8 cellular contexts compared by ENCODE assay signal in the genomic region with DNA sequence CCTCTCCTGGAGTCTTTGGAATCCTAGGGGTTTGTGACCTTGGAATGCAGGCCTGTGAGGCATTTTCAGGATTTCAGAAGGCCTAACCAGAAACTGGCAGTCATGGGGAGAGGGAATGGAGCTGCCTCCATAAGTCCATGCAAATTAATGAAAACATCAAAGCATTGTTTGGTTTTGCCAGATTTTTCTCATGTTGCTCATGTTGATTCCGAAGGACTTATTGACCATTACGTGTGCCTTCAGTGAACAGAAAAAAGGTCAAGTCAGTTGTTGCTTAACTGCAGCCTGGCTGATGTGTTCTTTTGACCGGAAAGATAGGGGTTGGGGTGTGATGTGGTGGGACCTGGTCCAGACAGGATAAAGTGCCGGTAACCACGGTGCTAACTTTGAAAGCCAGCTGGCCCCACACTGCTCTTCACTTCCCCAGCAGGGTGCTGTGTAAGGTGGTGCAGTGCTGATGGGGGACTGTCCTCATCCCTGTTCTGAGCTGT. TPM values are rescaled to one million over a fixed set of nuclear protein-coding genes. Genes with fewer than 3 reads are reported as not detected.
DNase-seq lines count a peak whose midpoint lies in the region; ATAC-seq and TF ChIP-seq lines count a peak whose summit lies in the region.

No MANE protein-coding gene starts in this region.

- H3K4me1 ChIP-seq in tibial artery = peaks cover 0 to 47% (median 40%) of the 10 kb centered on the region in 4 donors

- intact Hi-C loops in tibial artery (cut with DNase I; ENCODE audit: low total_unique reads) = no loop called here

- H3K27me3 ChIP-seq in tibial artery = no peaks in the 10 kb centered on the region

- ATAC-seq in left lobe of liver (peak; percentile 86), HG02571 (IDR thresholded peaks at IDR 0.05; ENCODE audit: unreplicated experiment) (no peak), GM18511 (IDR thresholded peaks at IDR 0.05; ENCODE audit: unreplicated experiment) (no peak)

- H3K4me3 ChIP-seq in choroid plexus epithelial cell (ENCODE audit: low read depth, low read length) = no peak overlapping the region
- no peak overlapping the region for H3K4me3 ChIP-seq in tibial artery

- H3K36me3 ChIP-seq in tibial artery = peaks cover 0 to 12% (median 6%) of the 10 kb centered on the region in 3 donors

- no peaks in the 10 kb centered on the region for H3K9me3 ChIP-seq in tibial artery

- peak; percentile 28 for DNase-seq in HT1080 (ENCODE audit: low read depth)
- peak; percentile 94 for DNase-seq in choroid plexus epithelial cell (ENCODE audit: low read depth)
- peak; percentile 83 for DNase-seq in left lobe of liver (ENCODE audit: low spot score)
- peak; percentile 44 to 67 for DNase-seq in tibial artery
- DNase-seq in amygdala (lab: John Stamatoyannopoulos, UW) = no peak
- DNase-seq in DMS53 (lab: John Stamatoyannopoulos, UW) = no peak

- TF ChIP-seq CTCF in choroid plexus epithelial cell (conservative IDR thresholded peaks at IDR 0.05; ENCODE audit: low read depth, low read length) (no peak), tibial artery (IDR thresholded peaks at IDR 0.05) (no peak)

- peak overlapping the region; percentile 63 to 70 for H3K27ac ChIP-seq in tibial artery

RNA-seq across cellular contexts. Expression of a gene that starts 3.6 kb away (rescaled TPM):
- total RNA-seq in HT1080 (2014; rRNA removed; shearing (Covaris generic)) = not detected in 2 replicates
- not detected in 2 replicates for polyA plus RNA-seq in HT1080 (2015; cell fraction: cytosol; rRNA removed)
- not detected in 2 replicates for polyA plus RNA-seq in HT1080 (2015; cell fraction: nucleus; rRNA removed)
- total RNA-seq in left lobe of liver = not detected

RNA-seq across cellular contexts. Expression of a gene that starts 30.6 kb away (rescaled TPM):
- 8.9 and 17.7 TPM in 2 replicates for total RNA-seq in HT1080 (2014; rRNA removed; shearing (Covaris generic))
- 22.2 and 24.4 TPM in 2 replicates for polyA plus RNA-seq in HT1080 (2015; cell fraction: cytosol; rRNA removed)
- polyA plus RNA-seq in HT1080 (2015; cell fraction: nucleus; rRNA removed) = 20.0 and 21.8 TPM in 2 replicates
- total RNA-seq in left lobe of liver = 78.8 TPM

Comparison
In these comparisons a context has a peak if more than half of its experiments do, and no peak if none do; other contexts are left out.
1. DNase-seq: peak in HT1080 (single experiment), choroid plexus epithelial cell (single experiment), left lobe of liver (single experiment) and tibial artery (2 of 2); none in amygdala (0 of 56) and DMS53 (single experiment).